ENCODE assay signal across 1 cellular context in genomic region chr1:211604548-211604947, GRCh38.
TF ChIP-seq lines count a peak whose summit lies in the region.

No MANE protein-coding gene starts in this region.

TF ChIP-seq in IMR-90, 13 proteins besides CTCF, POLR2A, EP300 and RAD21 (continued from another document):
- TF ChIP-seq ELK1 (IDR thresholded peaks at IDR 0.05; ENCODE audit: borderline replicate concordance, low read depth, low read length) = no peak
- no peak for TF ChIP-seq NFE2L2 (IDR thresholded peaks at IDR 0.05; ENCODE audit: low read depth, low read length)
- TF ChIP-seq MAZ (IDR thresholded peaks at IDR 0.05; ENCODE audit: borderline replicate concordance, low read depth, low read length) = no peak
TF ChIP-seq in IMR-90: peak in this region for 0.
